8 cellular contexts compared by ENCODE assay signal in the genomic region with DNA sequence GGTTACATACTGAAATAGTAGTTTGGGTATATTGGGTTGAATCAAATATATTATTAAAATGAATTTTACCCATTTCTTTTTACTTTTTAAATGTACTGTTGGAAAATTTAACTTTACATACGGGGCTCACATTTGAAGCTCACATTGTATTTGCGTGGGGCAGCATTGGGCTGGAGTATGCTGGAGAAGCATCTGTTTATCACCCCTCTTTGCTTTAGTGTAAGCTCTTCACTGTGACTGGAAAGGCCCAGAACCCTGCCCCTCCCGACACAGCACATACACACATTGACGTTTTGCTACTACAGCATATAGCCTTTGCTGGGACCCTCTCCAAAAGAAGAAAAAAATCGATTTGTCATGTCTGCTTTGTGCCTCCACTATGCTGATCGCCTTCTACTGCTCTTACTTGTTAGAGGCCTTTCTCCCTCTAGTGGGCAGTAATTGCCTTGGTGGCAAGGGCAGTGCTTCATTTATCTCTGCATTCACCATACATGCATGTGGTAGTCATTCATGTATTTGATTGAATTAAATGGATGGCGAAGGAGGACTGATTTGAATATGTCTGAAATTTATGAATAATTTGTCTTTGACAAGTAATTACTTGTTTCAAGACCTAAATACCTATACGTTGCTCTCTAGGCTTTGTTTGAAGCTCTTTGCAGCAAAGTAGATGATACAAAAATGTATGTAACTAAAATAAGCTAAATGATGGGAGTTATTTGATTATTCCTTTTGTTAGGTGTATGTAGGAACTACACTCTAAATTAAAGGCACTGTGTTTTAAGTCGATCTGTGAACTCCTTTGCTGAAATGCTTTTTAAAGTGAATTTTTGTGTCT. TPM values are rescaled to one million over a fixed set of nuclear protein-coding genes. Genes with fewer than 3 reads are reported as not detected.
DNase-seq lines count a peak whose midpoint lies in the region; FAIRE-seq and TF ChIP-seq lines count a peak whose summit lies in the region.

No MANE protein-coding gene starts in this region.

- H3K27me3 ChIP-seq in stomach = no peaks in the 10 kb centered on the region

- peak in 5 of 7 experiments; percentile 38 to 62 (median 47) for TF ChIP-seq CTCF in stomach (IDR thresholded peaks at IDR 0.05)

- DNase-seq in AG20443 (ENCODE audit: low spot score) (peak; percentile 64), GM12892 (ENCODE audit: insufficient read length) (no peak), NCI-H446 treated with DMSO at 0.1 percent for 48 hours (lab: John Stamatoyannopoulos, UW) (peak; percentile 49), astrocyte of the hippocampus (ENCODE audit: low read depth, low spot score) (peak; percentile 74), iPS-NIHi11 (ENCODE audit: low spot score) (peak; percentile 69), stomach (no peak), posterior vena cava (ENCODE audit: low spot score) (no peak), NCI-H1092 (lab: John Stamatoyannopoulos, UW) (no peak)

- no peak overlapping the region for H3K4me3 ChIP-seq in stomach

- H3K4me1 ChIP-seq in stomach = peaks cover 0 to 32% (median 16%) of the 10 kb centered on the region in 4 donors

- intact Hi-C loops in stomach (cut with DNase I; ENCODE audit: low total_unique reads) = no loop called here
- intact Hi-C loops in posterior vena cava (cut with DNase I) = no loop called here

- 67 to 78% (median 73%) methylated on average over 9 of the region's 9 CpGs for WGBS in stomach, 5 donors

- no peak for TF ChIP-seq POLR2A in GM12892 (IDR thresholded peaks at IDR 0.05; ENCODE audit: low read depth, low read length)
- TF ChIP-seq POLR2A in stomach (IDR thresholded peaks at IDR 0.05) = no peak

- H3K27ac ChIP-seq in stomach = peak overlapping the region in 1 of 5 donors; percentile 7

- peak; percentile 79 for FAIRE-seq in GM12892 (lab: Jason Lieb, UNC)

- TF ChIP-seq EP300 in stomach (IDR thresholded peaks at IDR 0.05) = no peak

- H3K9me3 ChIP-seq in stomach = no peaks in the 10 kb centered on the region

- peaks cover 25 to 85% (median 82%) of the 10 kb centered on the region in 4 donors for H3K36me3 ChIP-seq in stomach

RNA-seq across cellular contexts. Expression of gene VAPA, which starts 37.4 kb away (rescaled TPM):
- polyA plus RNA-seq in GM12892 (2012; ENCODE audit: missing spikeins) = 149 TPM
- 100 to 1,000 TPM; 118 to 822 (median 195) TPM for total RNA-seq in stomach
- 100 to 1,000 TPM; 113 to 184 (median 135) TPM for polyA plus RNA-seq in stomach
- total RNA-seq in posterior vena cava = 100 to 1,000 TPM; 172 to 203 TPM

Comparison
In these comparisons a context has a peak if more than half of its experiments do, and no peak if none do; other contexts are left out.
1. DNase-seq: peak in AG20443 (single experiment), NCI-H446 treated with DMSO at 0.1 percent for 48 hours (single experiment), astrocyte of the hippocampus (single experiment) and iPS-NIHi11 (single experiment); none in GM12892 (single experiment), stomach (single experiment), posterior vena cava (single experiment) and NCI-H1092 (single experiment).